Comparison of ENCODE assay signal across 21 cellular contexts in the genomic region with DNA sequence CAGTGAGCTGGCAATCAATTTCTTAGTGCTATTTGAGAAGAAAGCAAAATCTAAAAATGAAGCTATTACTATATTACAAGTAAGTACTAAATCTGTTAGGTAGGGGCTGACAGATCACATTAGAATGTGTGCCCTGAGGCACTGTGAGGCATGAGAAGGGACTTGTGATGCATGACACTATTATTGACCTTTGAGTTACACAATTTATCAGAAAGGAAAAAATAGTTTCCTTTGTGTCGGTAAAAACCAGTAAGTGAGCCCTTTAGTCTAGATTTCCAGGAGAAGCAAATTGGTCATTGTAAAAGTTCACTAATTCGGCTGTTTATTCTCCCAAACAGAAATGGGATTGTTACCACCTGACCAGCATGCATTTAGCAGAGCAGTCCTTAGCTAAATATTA.
A peak's percentile ranks its signal among the peaks of the same experiment; 100 is the strongest.
DNase-seq lines count a peak whose midpoint lies in the region; ATAC-seq, FAIRE-seq and TF ChIP-seq lines count a peak whose summit lies in the region.
"Had no signal": no experiment of that assay in that cellular context is flagged by ENCODE, and none has a peak within 500 bp of the region (broad histone marks: within the 10 kb centered on the region; RNA-seq: fewer than 3 reads in every experiment).

No MANE protein-coding gene starts in this region.

- POLR2A ChIA-PET in HepG2 (lab: Yijun Ruan, JAX) = no interaction called here

- no peak overlapping the region for H2AFZ ChIP-seq in HepG2 (ENCODE audit: low read length)

- TF ChIP-seq EP300 in HepG2 (IDR thresholded peaks at IDR 0.05; ENCODE audit: low read depth in 2 of 2, low read length in 2 of 2) (no peak), HepG2 (CRISPR knock-in tag; IDR thresholded peaks at IDR 0.05; ENCODE audit: borderline replicate concordance) (no peak)

- H3K36me3 ChIP-seq in HepG2 (replicated peaks in 1 of 2; ENCODE audit: control insufficient read depth in 1 of 2, insufficient read depth in 2 of 2, low read length in 2 of 2) = no peaks in the 10 kb centered on the region

- no peak for FAIRE-seq in HepG2 (lab: Jason Lieb, UNC)
- FAIRE-seq in GM12892 (lab: Jason Lieb, UNC) = no peak
- FAIRE-seq: GM12878 had no signal

- CTCF ChIA-PET in HepG2 (lab: Yijun Ruan, JAX; ENCODE audit: low intra/inter-chr PET ratio, low total read pairs) = no interaction called here

- no peak overlapping the region for H3K27ac ChIP-seq in HepG2 (ENCODE audit: extremely low read length, insufficient read depth, low read length)

- WGBS in HepG2 (ENCODE audit: low lambda C conversion rate) = 6% methylated on average over 2 of the region's 2 CpGs

- no peak overlapping the region for H3K4me3 ChIP-seq in epithelial cell of esophagus (ENCODE audit: low read length)
- H3K4me3 ChIP-seq in HepG2 (replicated peaks in 1 of 3; ENCODE audit: insufficient read depth in 1 of 3, low read depth in 2 of 3, low read length in 3 of 3) = no peak overlapping the region
- H3K4me3 ChIP-seq: GM12878 had no signal

- H3K27me3 ChIP-seq in HepG2 (ENCODE audit: control insufficient read depth in 1 of 2, insufficient read depth in 2 of 2, low read length in 2 of 2) = no peaks in the 10 kb centered on the region

- TF ChIP-seq RAD21 in HepG2 (CRISPR knock-in tag; IDR thresholded peaks at IDR 0.05) = no peak

- in situ Hi-C loops in HepG2 (cut with HindIII; ENCODE audit: extremely low pct_ligation_motif_present, low pct_unique_long_range_greater_than_20kb) = no loop called here

- no peak overlapping the region for H3K4me2 ChIP-seq in HepG2 (ENCODE audit: low read depth, low read length)

- H4K20me1 ChIP-seq in HepG2 (ENCODE audit: insufficient read depth, low read length) = no peaks in the 10 kb centered on the region

- H3K79me2 ChIP-seq in HepG2 (ENCODE audit: insufficient read depth, low read length) = no peaks in the 10 kb centered on the region

- no peak for TF ChIP-seq POLR2A in HepG2 (IDR thresholded peaks at IDR 0.05; ENCODE audit: insufficient read depth in 1 of 2, low read depth in 2 of 2, low read length in 2 of 2)
- TF ChIP-seq POLR2A in GM12892 (IDR thresholded peaks at IDR 0.05; ENCODE audit: low read depth, low read length) = no peak

- intact Hi-C loops in HepG2 (cut with micrococcal nuclease; ENCODE audit: unreplicated experiment) = no loop called here

- no peak overlapping the region for H3K9ac ChIP-seq in HepG2 (ENCODE audit: insufficient read depth, low read depth, low read length)

- TF ChIP-seq CTCF in epithelial cell of esophagus (IDR thresholded peaks at IDR 0.05; ENCODE audit: insufficient read depth, low read depth, low read length, missing control alignments) (no peak), HepG2 (CRISPR knock-in tag; IDR thresholded peaks at IDR 0.05) (no peak)

- BruUV-seq in HepG2 (replicated peaks; lab: Mats Ljungman, UMichigan) = no TSS peak

- H3K9me3 ChIP-seq in HepG2 (ENCODE audit: low read length) = peaks cover 95% of the 10 kb centered on the region

- no peak for ATAC-seq in HepG2
- ATAC-seq in GM18907 (IDR thresholded peaks at IDR 0.05; ENCODE audit: unreplicated experiment) = no peak
- ATAC-seq: CD8-positive, alpha-beta T cell; GM12878 had no signal

- DNase-seq in COLO829 (ENCODE audit: low spot score) (peak; percentile 57), NCI-H460 (ENCODE audit: extremely low read depth, low read depth) (peak; percentile 82), epithelial cell of esophagus (ENCODE audit: low read depth) (peak; percentile 56), kidney tubule cell (ENCODE audit: low spot score) (peak; percentile 37), NCI-H1105 treated with DMSO at 0.1 percent for 48 hours (lab: John Stamatoyannopoulos, UW) (no peak), HepG2 (ENCODE audit: low spot score) (no peak), GM12892 (ENCODE audit: insufficient read length) (no peak)
- DNase-seq: 8988T; CD8-positive, alpha-beta T cell; GDM1; GOT3; HFFc6; MV-4-11; NCI-H1436; NCI-H2029; NCI-H2171; NCI-H446; NK-92 treated with Interleukin-12 subunit alpha and Interleukin-12 subunit beta, amount 100 ng/mL, for 24 hours; RPMI8226 had no signal

- H3K4me1 ChIP-seq in HepG2 (ENCODE audit: insufficient read depth, low read length) = no peaks in the 10 kb centered on the region

TF ChIP-seq in HepG2, 621 proteins besides CTCF, POLR2A, EP300 and RAD21:
- no peak for TF ChIP-seq ZNF605 (CRISPR knock-in tag; IDR thresholded peaks at IDR 0.05)
- TF ChIP-seq PRDM4 (CRISPR knock-in tag; IDR thresholded peaks at IDR 0.05; ENCODE audit: borderline replicate concordance) = no peak
- no peak for TF ChIP-seq POLR2G (IDR thresholded peaks at IDR 0.05; ENCODE audit: low read depth, low read length)
- no peak for TF ChIP-seq BORCS8-MEF2B (CRISPR knock-in tag; IDR thresholded peaks at IDR 0.05)
- TF ChIP-seq ZNF770 (CRISPR knock-in tag; IDR thresholded peaks at IDR 0.05) = no peak
- TF ChIP-seq CENPT (CRISPR knock-in tag; IDR thresholded peaks at IDR 0.05; ENCODE audit: low read depth) = no peak
- TF ChIP-seq STAT5B (CRISPR knock-in tag; IDR thresholded peaks at IDR 0.05) = no peak
- no peak for TF ChIP-seq MED1 (CRISPR knock-in tag; IDR thresholded peaks at IDR 0.05)
- TF ChIP-seq ARID2 (CRISPR knock-in tag; IDR thresholded peaks at IDR 0.05; ENCODE audit: borderline replicate concordance) = no peak
- no peak for TF ChIP-seq HNF4A (CRISPR knock-in tag; IDR thresholded peaks at IDR 0.05)
- TF ChIP-seq, protein P1, sequence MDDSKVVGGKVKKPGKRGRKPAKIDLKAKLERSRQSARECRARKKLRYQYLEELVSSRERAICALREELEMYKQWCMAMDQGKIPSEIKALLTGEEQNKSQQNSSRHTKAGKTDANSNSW (CRISPR knock-in tag; IDR thresholded peaks at IDR 0.05; ENCODE audit: borderline replicate concordance) = no peak
- TF ChIP-seq TP53 (CRISPR knock-in tag; conservative IDR thresholded peaks at IDR 0.05) = no peak

Comparison
In these comparisons a context has a peak if more than half of its experiments do, and no peak if none do; other contexts are left out.
1. DNase-seq: peak in COLO829 (single experiment), NCI-H460 (single experiment), epithelial cell of esophagus (single experiment) and kidney tubule cell (single experiment); none in NCI-H1105 treated with DMSO at 0.1 percent for 48 hours (single experiment), HepG2 (single experiment) and GM12892 (single experiment).